Comparison of ENCODE assay signal across 8 cellular contexts in genomic region chr10:44959243-44960097, GRCh38. TPM values are rescaled to one million over a fixed set of nuclear protein-coding genes. Genes with fewer than 3 reads are reported as not detected.
DNase-seq lines count a peak whose midpoint lies in the region; ATAC-seq and TF ChIP-seq lines count a peak whose summit lies in the region.

Gene RASSF4 (plus strand): TSS chr10:44959802. CDS start chr10:44970203, 10,401 bp downstream.

- H3K9me3 ChIP-seq in DND-41 (ENCODE audit: insufficient read depth, low read length, severe bottlenecking) (no peaks in the 10 kb centered on the region), stomach smooth muscle (ENCODE audit: control insufficient read depth in 2 of 2, low read length in 2 of 2) (no peaks in the 10 kb centered on the region)

- no peaks in the 10 kb centered on the region for H4K20me1 ChIP-seq in DND-41 (ENCODE audit: insufficient read depth, low read length)

- H3K27me3 ChIP-seq in DND-41 (ENCODE audit: insufficient read depth, low read length, poor library complexity) (no peaks in the 10 kb centered on the region), stomach smooth muscle (ENCODE audit: control insufficient read depth in 1 of 2, insufficient read depth in 2 of 2, low read length in 2 of 2) (no peaks in the 10 kb centered on the region)

- peaks cover 4% of the 10 kb centered on the region; the same call in 1 of the 2 replicates for H3K36me3 ChIP-seq in DND-41 (ENCODE audit: insufficient read depth, low read length)
- peaks cover 2 to 10% of the 10 kb centered on the region in 2 donors for H3K36me3 ChIP-seq in stomach smooth muscle (ENCODE audit: control insufficient read depth in 2 of 2, insufficient read depth in 2 of 2, low read length in 2 of 2)

- TF ChIP-seq CTCF in DND-41 (IDR thresholded peaks at IDR 0.05; ENCODE audit: borderline replicate concordance, extremely low read depth, low read length, poor library complexity, severe bottlenecking) = no peak
- no peak for TF ChIP-seq CTCF in RWPE1 (conservative IDR thresholded peaks at IDR 0.05; ENCODE audit: low read depth)
- TF ChIP-seq CTCF in fibroblast of villous mesenchyme (IDR thresholded peaks at IDR 0.05; ENCODE audit: insufficient read depth, low read depth, low read length) = no peak
- no peak for TF ChIP-seq CTCF in neural crest cell (conservative IDR thresholded peaks at IDR 0.05)

- peaks cover 10% of the 10 kb centered on the region; the same call in 1 of the 2 replicates for H3K79me2 ChIP-seq in DND-41 (ENCODE audit: insufficient read depth, low read length)

- peak within 1 kb of the TSS; percentile 86 for H3K4me2 ChIP-seq in DND-41 (ENCODE audit: insufficient read depth, low read length)

- peak within 1 kb of the TSS; percentile 92 for H3K4me3 Mint-ChIP-seq in neural crest cell

- POLR2A ChIA-PET in RWPE1 (lab: Yijun Ruan, JAX; ENCODE audit: low non-redundant PET) = interaction anchor here (0.5 kb wide), 1 partner anchor 185 kb away, joined by 3 read pairs; no protein-coding TSS in a partner anchor

- no peaks in the 10 kb centered on the region for H3K9me3 Mint-ChIP-seq in neural crest cell

- peak within 1 kb of the TSS; percentile 92 for H2AFZ ChIP-seq in DND-41 (ENCODE audit: low read depth, low read length)

- peaks cover 76% of the 10 kb centered on the region for H3K4me1 Mint-ChIP-seq in neural crest cell

- H3K36me3 Mint-ChIP-seq in neural crest cell (ENCODE audit: low read depth) = peaks cover 4% of the 10 kb centered on the region

- ATAC-seq in DND-41 (ENCODE audit: insufficient read depth, low read depth) (peak; percentile 100), GM21717 (IDR thresholded peaks at IDR 0.05; ENCODE audit: unreplicated experiment) (peak; percentile 96)

- CTCF ChIA-PET in RWPE1 (lab: Yijun Ruan, JAX) = interaction anchor here (1.2 kb wide), 1 partner anchor 16 kb away, joined by 4 read pairs; no protein-coding TSS in a partner anchor

- peak within 1 kb of the TSS; percentile 69 for H3K27ac Mint-ChIP-seq in neural crest cell (ENCODE audit: unreplicated experiment)

- H3K4me3 ChIP-seq in DND-41 (ENCODE audit: low read depth in 1 of 2, low read length in 2 of 2) (peak within 1 kb of the TSS; percentile 87 to 90), fibroblast of villous mesenchyme (ENCODE audit: low read depth, low read length) (peak within 1 kb of the TSS; percentile 65), stomach smooth muscle (ENCODE audit: low read length in 2 of 2) (peak within 1 kb of the TSS; percentile 90 to 91)

- H3K4me1 ChIP-seq in DND-41 (ENCODE audit: insufficient read depth, low read length) = peaks cover 31% of the 10 kb centered on the region
- H3K4me1 ChIP-seq in stomach smooth muscle (ENCODE audit: control insufficient read depth, insufficient read depth, low read length) = peaks cover 62% of the 10 kb centered on the region

- no peaks in the 10 kb centered on the region for H3K27me3 Mint-ChIP-seq in neural crest cell (ENCODE audit: low read depth)

- peak within 1 kb of the TSS; percentile 76 for H3K27ac ChIP-seq in DND-41 (ENCODE audit: low read length)
- H3K27ac ChIP-seq in RWPE1 = peak within 1 kb of the TSS; percentile 72
- peak within 1 kb of the TSS; percentile 60 for H3K27ac ChIP-seq in stomach smooth muscle (ENCODE audit: low read length)

- H3K9ac ChIP-seq in DND-41 (ENCODE audit: low read depth, low read length) (peak within 1 kb of the TSS; percentile 87), stomach smooth muscle (ENCODE audit: low read length in 2 of 2) (peak within 1 kb of the TSS; percentile 70 to 75)

- in situ Hi-C loops in KBM-7 (cut with MboI; ENCODE audit: low pct_unique_long_range_greater_than_20kb, low sequenced_read_pairs) = no loop called here

- DNase-seq in DND-41 (peak; percentile 93), KBM-7 (peak; percentile 79), RWPE1 (ENCODE audit: low spot score) (peak; percentile 92), fibroblast of villous mesenchyme (ENCODE audit: low read depth) (peak; percentile 89), neural crest cell (ENCODE audit: low read depth, low spot score) (peak; percentile 85)
- DNase-seq in activated effector memory CD4-positive, alpha-beta T cell treated with anti-CD3 and anti-CD28 coated beads, Interleukin-2, amount 50 U/mL, for 16 hours = peak; percentile 97

RNA-seq across cellular contexts. Expression of gene RASSF4, which starts in this region (rescaled TPM):
- total RNA-seq in fibroblast of villous mesenchyme (6.0 and 6.8 TPM in 2 replicates), neural crest cell (16.4 and 18.6 TPM in 2 replicates)

Comparison
In these comparisons a context has a peak if more than half of its experiments do, and no peak if none do; other contexts are left out.
1. Peak in every context shown above with its lines: DNase-seq, ATAC-seq, H3K4me3 ChIP-seq and H3K27ac ChIP-seq.